Comparison of ENCODE assay signal across 19 cellular contexts in genomic region chr17:39365872-39366271, GRCh38. TPM values are rescaled to one million over a fixed set of nuclear protein-coding genes. Genes with fewer than 3 reads are reported as not detected.
A peak's percentile ranks its signal among the peaks of the same experiment; 100 is the strongest.
DNase-seq lines count a peak whose midpoint lies in the region; ATAC-seq and TF ChIP-seq lines count a peak whose summit lies in the region.
"Had no signal": no experiment of that assay in that cellular context is flagged by ENCODE, and none has a peak within 500 bp of the region (broad histone marks: within the 10 kb centered on the region; RNA-seq: fewer than 3 reads in every experiment).

No MANE protein-coding gene starts in this region.

- no peaks in the 10 kb centered on the region for H3K9me3 ChIP-seq in BLaER1 treated with 17β-estradiol and CSF1 and Interleukin-3, amounts not matched to agents 10 nM and 100 nM (replicated peaks in 1 of 11)
- no peaks in the 10 kb centered on the region for H3K9me3 ChIP-seq in Panc1 (ENCODE audit: control insufficient read depth, insufficient read depth, low read depth, low read length)
- H3K9me3 ChIP-seq in gastroesophageal sphincter, result no peaks in the 10 kb centered on the region
- H3K9me3 ChIP-seq in skeletal muscle satellite cell (replicated peaks; ENCODE audit: low read length), result no peaks in the 10 kb centered on the region
- H3K9me3 ChIP-seq: body of pancreas had no signal

- intact Hi-C loops in Panc1 (cut with micrococcal nuclease; ENCODE audit: unreplicated experiment), result no loop called here

- H3K9ac ChIP-seq in BLaER1 treated with 17β-estradiol and CSF1 and Interleukin-3, amounts not matched to agents 10 nM and 100 nM, result peak overlapping the region in 1 of 11 experiments; percentile 11; a peak in 1 of 22 replicates
- H3K9ac ChIP-seq in skeletal muscle satellite cell (ENCODE audit: low read depth, low read length), result no peak overlapping the region

- peak overlapping the region in 9 of 11 experiments; percentile 0 to 53 (median 15); a peak in 8 of 22 replicates for H3K4me2 ChIP-seq in BLaER1 treated with 17β-estradiol and CSF1 and Interleukin-3, amounts not matched to agents 10 nM and 100 nM
- H3K4me2 ChIP-seq in skeletal muscle satellite cell (ENCODE audit: low read length), result peak overlapping the region; percentile 61

- no peak for TF ChIP-seq CTCF in Panc1 (IDR thresholded peaks at IDR 0.05)
- TF ChIP-seq CTCF in gastroesophageal sphincter (IDR thresholded peaks at IDR 0.05), result no peak

- in situ Hi-C loops in Panc1 (cut with HindIII; ENCODE audit: low pct_unique_long_range_greater_than_20kb, low sequenced_read_pairs), result no loop called here
- in situ Hi-C loops in KBM-7 (cut with MboI; ENCODE audit: low pct_unique_long_range_greater_than_20kb, low sequenced_read_pairs), result no loop called here

- peaks cover 6 to 31% (median 12%) of the 10 kb centered on the region in 10 experiments; a peak in 15 of 20 replicates for H3K4me1 ChIP-seq in BLaER1 treated with 17β-estradiol and CSF1 and Interleukin-3, amounts not matched to agents 10 nM and 100 nM
- no peaks in the 10 kb centered on the region for H3K4me1 ChIP-seq in Panc1 (ENCODE audit: control insufficient read depth, insufficient read depth, low read length)
- H3K4me1 ChIP-seq in gastroesophageal sphincter, result peaks cover 2 to 34% (median 17%) of the 10 kb centered on the region in 3 donors
- H3K4me1 ChIP-seq in skeletal muscle satellite cell (ENCODE audit: control insufficient read depth, insufficient read depth, low read length), result peaks cover 14% of the 10 kb centered on the region
- H3K4me1 ChIP-seq: body of pancreas had no signal

- DNase-seq in Panc1 (ENCODE audit: low read depth, low spot score) (no peak), KBM-7 (no peak), NCI-H510A (lab: John Stamatoyannopoulos, UW) (no peak)
- DNase-seq in activated naive CD4-positive, alpha-beta T cell treated with Interleukin-2 at 50 U/mL for 16 hours, result no peak
- DNase-seq: activated CD4-positive, alpha-beta T cell treated with anti-CD3 and anti-CD28 coated beads for 36 hours; activated CD8-positive, alpha-beta memory T cell treated with anti-CD3 and anti-CD28 coated beads, Interleukin-2, amount 50 U/mL, for 4 hours; activated naive CD4-positive, alpha-beta T cell treated with anti-CD3 and anti-CD28 coated beads for 36 hours; body of pancreas; Kasumi-1; naive B cell; NCI-H1436 treated with DMSO at 0.1 percent for 48 hours; stimulated activated naive CD8-positive, alpha-beta T cell treated with anti-CD3 and anti-CD28 coated beads, Interleukin-15, Interleukin-2, amounts not matched to agents 100 U/mL and 50 U/mL, for 24 hours; T1000 had no signal

- H4K20me1 ChIP-seq in BLaER1 treated with 17β-estradiol and CSF1 and Interleukin-3, amounts not matched to agents 10 nM and 100 nM, result peaks cover 0 to 90% (median 0%) of the 10 kb centered on the region in 11 experiments; a peak in 7 of 22 replicates

- no peaks in the 10 kb centered on the region for H3K27me3 ChIP-seq in BLaER1 treated with 17β-estradiol and CSF1 and Interleukin-3, amounts not matched to agents 10 nM and 100 nM
- H3K27me3 ChIP-seq in Panc1 (ENCODE audit: control insufficient read depth, insufficient read depth, low read length) (no peaks in the 10 kb centered on the region), gastroesophageal sphincter (no peaks in the 10 kb centered on the region), skeletal muscle satellite cell (ENCODE audit: control insufficient read depth, insufficient read depth, low read length) (no peaks in the 10 kb centered on the region)
- H3K27me3 ChIP-seq: body of pancreas had no signal

- POLR2A ChIA-PET in Panc1 (lab: Charles Lee), result no interaction called here

- no peak overlapping the region for H3K27ac ChIP-seq in BLaER1 treated with 17β-estradiol and CSF1 and Interleukin-3, amounts not matched to agents 10 nM and 100 nM
- no peak overlapping the region for H3K27ac ChIP-seq in Panc1 (ENCODE audit: low read length)
- peak overlapping the region; percentile 41 to 74 (median 68) for H3K27ac ChIP-seq in gastroesophageal sphincter

- CTCF ChIA-PET in Panc1 (lab: Charles Lee), result no interaction called here

- no peak for TF ChIP-seq POLR2A in gastroesophageal sphincter (IDR thresholded peaks at IDR 0.05)

- no peak for TF ChIP-seq EP300 in gastroesophageal sphincter (IDR thresholded peaks at IDR 0.05)

- peaks cover 0 to 8% (median 0%) of the 10 kb centered on the region in 11 experiments; a peak in 3 of 22 replicates for H3K36me3 ChIP-seq in BLaER1 treated with 17β-estradiol and CSF1 and Interleukin-3, amounts not matched to agents 10 nM and 100 nM
- H3K36me3 ChIP-seq in Panc1 (ENCODE audit: control insufficient read depth, insufficient read depth, low read length) (no peaks in the 10 kb centered on the region), gastroesophageal sphincter (peaks cover 0 to 12% of the 10 kb centered on the region in 2 donors), skeletal muscle satellite cell (ENCODE audit: insufficient read depth, low read length) (no peaks in the 10 kb centered on the region)

- ATAC-seq in Panc1, result no peak
- no peak for ATAC-seq in gastroesophageal sphincter
- no peak for ATAC-seq in HG03039 (IDR thresholded peaks at IDR 0.05; ENCODE audit: unreplicated experiment)
- ATAC-seq: activated CD4-positive, alpha-beta T cell treated with anti-CD3 and anti-CD28 coated beads for 36 hours; body of pancreas; GM12878; left lobe of liver; stimulated activated naive CD8-positive, alpha-beta T cell treated with anti-CD3 and anti-CD28 coated beads, Interleukin-15, Interleukin-2, amounts not matched to agents 100 U/mL and 50 U/mL, for 24 hours had no signal

- H3K4me3 ChIP-seq in BLaER1 treated with 17β-estradiol and CSF1 and Interleukin-3, amounts not matched to agents 10 nM and 100 nM, result no peak overlapping the region
- H3K4me3 ChIP-seq in Panc1 (ENCODE audit: low read depth in 2 of 2, low read length in 2 of 2) (no peak overlapping the region), gastroesophageal sphincter (no peak overlapping the region), skeletal muscle satellite cell (ENCODE audit: low read length) (no peak overlapping the region)
- H3K4me3 ChIP-seq: body of pancreas, GM12878 had no signal

- TSS peak; percentile 56 for BruUV-seq in Panc1 (replicated peaks; lab: Mats Ljungman, UMichigan)

- 28 to 35% methylated on average over 5 of the region's 5 CpGs for WGBS in gastroesophageal sphincter (ENCODE audit: low coverage in 1 of 2), 2 donors

RNA-seq across cellular contexts. Expression of gene FBXL20, which starts 35.6 kb away (rescaled TPM):
- total RNA-seq in Panc1 (2021; ENCODE audit: unreplicated experiment), result 9.9 TPM
- 2.9 TPM for polyA plus RNA-seq in Panc1 (2012; ENCODE audit: insufficient read length)
- 10 to 100 TPM; 16.8 to 25.9 (median 21.5) TPM for total RNA-seq in gastroesophageal sphincter
- total RNA-seq in skeletal muscle satellite cell (2012; rRNA removed), result 7.4 and 10.3 TPM in 2 replicates

Comparison
In these comparisons a context has a peak if more than half of its experiments do, and no peak if none do; other contexts are left out.
1. H3K27ac ChIP-seq: peak in gastroesophageal sphincter (4 of 4); none in BLaER1 treated with 17β-estradiol and CSF1 and Interleukin-3, amounts not matched to agents 10 nM and 100 nM (0 of 11) and Panc1 (single experiment).